8 cellular contexts compared by ENCODE assay signal in the genomic region with DNA sequence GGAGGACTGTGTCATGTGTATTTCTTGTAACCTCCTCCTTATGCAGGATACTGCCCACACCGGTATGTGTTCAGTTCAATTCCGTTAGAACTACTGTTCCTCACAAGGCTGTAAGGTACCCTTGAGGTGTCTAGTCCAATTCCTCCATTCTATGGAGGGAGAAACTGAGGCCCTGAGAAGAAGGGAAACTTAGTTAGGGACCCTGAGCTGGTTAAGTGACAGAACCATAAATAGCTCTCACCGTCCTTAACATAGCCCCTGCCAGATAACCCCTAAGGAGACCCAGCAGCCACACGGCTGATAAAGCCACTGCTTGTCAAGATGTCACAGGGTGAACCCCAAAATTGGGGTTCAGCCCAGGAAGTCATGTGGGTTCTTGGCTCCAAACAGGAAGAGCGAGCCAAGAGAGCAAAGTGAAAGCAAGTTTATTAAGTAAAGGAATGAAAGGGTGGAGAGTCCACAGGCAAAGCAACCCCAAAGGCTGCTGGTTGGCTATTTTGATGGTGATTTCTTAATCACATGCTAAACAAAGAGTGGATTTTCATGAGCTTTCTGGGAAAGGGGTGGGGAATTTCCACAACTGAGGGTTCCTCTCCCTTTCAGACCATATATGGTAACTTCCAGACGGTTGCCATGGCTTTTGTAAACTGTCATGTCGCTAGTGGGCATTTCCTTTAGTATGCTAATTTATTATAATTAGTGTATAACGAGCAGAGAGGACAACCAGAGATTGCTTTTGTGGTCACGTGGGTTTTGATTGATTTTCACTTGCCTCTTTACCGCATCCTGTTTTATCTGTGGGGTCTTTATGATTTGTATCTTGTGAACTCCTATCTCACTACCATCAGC.
DNase-seq lines count a peak whose midpoint lies in the region; ATAC-seq and TF ChIP-seq lines count a peak whose summit lies in the region.

No MANE protein-coding gene starts in this region.

- H3K4me3 ChIP-seq in MM.1S (ENCODE audit: low read length) (peak overlapping the region; percentile 60), ovary (peak overlapping the region; percentile 17), aorta (ENCODE audit: low read length in 2 of 2) (peak overlapping the region; percentile 57 to 81)

- 8 to 14% (median 9%) methylated on average over 10 of the region's 10 CpGs for WGBS in ovary, 3 donors
- WGBS in aorta, 2 donors = 12 to 17% methylated on average over 10 of the region's 10 CpGs

- peak; percentile 86 for DNase-seq in EH (ENCODE audit: low read depth)
- peak; percentile 57 for DNase-seq in MM.1S
- DNase-seq in activated effector memory CD4-positive, alpha-beta T cell treated with Interleukin-2 at 50 U/mL for 16 hours = peak; percentile 29
- peak; percentile 96 for DNase-seq in globus pallidus (ENCODE audit: low spot score)
- peak in 4 of 5 donors; percentile 49 to 69 (median 51) for DNase-seq in ovary
- peak in 1 of 2 donors; percentile 54 for DNase-seq in aorta
- no peak for DNase-seq in NCI-H1105 treated with DMSO at 0.1 percent for 48 hours (lab: John Stamatoyannopoulos, UW)

- no peak for TF ChIP-seq EP300 in ovary (IDR thresholded peaks at IDR 0.05)

- peak overlapping the region; percentile 50; the same call in 1 of the 2 replicates for H3K9ac ChIP-seq in MM.1S (ENCODE audit: low read length)

- H3K27ac ChIP-seq in MM.1S (ENCODE audit: low read length) = peak overlapping the region; percentile 53
- H3K27ac ChIP-seq in ovary = peak overlapping the region; percentile 51 to 65
- H3K27ac ChIP-seq in aorta (ENCODE audit: low read depth in 1 of 2, low read length in 2 of 2) = peak overlapping the region; percentile 64 to 67

- peaks cover 9% of the 10 kb centered on the region for H3K4me1 ChIP-seq in MM.1S (ENCODE audit: low read length)
- peaks cover 6% of the 10 kb centered on the region for H3K4me1 ChIP-seq in ovary (ENCODE audit: insufficient read depth)
- H3K4me1 ChIP-seq in aorta (ENCODE audit: control insufficient read depth in 1 of 2, insufficient read depth in 2 of 2, low read length in 2 of 2) = peaks cover 0 to 4% of the 10 kb centered on the region in 2 donors

- H3K27me3 ChIP-seq in MM.1S (replicated peaks; ENCODE audit: insufficient read depth, low read length) (no peaks in the 10 kb centered on the region), ovary (no peaks in the 10 kb centered on the region), aorta (ENCODE audit: control insufficient read depth in 1 of 2, insufficient read depth in 2 of 2, low read length in 1 of 2) (no peaks in the 10 kb centered on the region)

- H3K79me2 ChIP-seq in MM.1S (ENCODE audit: low read length) = no peaks in the 10 kb centered on the region

- peaks cover 5% of the 10 kb centered on the region; the same call in 1 of the 2 replicates for H3F3A ChIP-seq in MM.1S (ENCODE audit: insufficient read depth, low read length)

- TF ChIP-seq CTCF in MM.1S (IDR thresholded peaks at IDR 0.05; ENCODE audit: low read length) = no peak
- no peak for TF ChIP-seq CTCF in ovary (IDR thresholded peaks at IDR 0.05)

- ATAC-seq in GM21717 (IDR thresholded peaks at IDR 0.05; ENCODE audit: unreplicated experiment) (peak; percentile 84), aorta (ENCODE audit: low FRiP score) (peak; percentile 74)

- intact Hi-C loops in ovary (cut with DNase I) = no loop called here
- intact Hi-C loops in aorta (cut with DNase I) = loop anchor here in 1 of 2 donors (2.0 kb wide), 1 partner anchor 31 kb away; no protein-coding TSS in a partner anchor

- H3K9me2 ChIP-seq in MM.1S (replicated peaks; ENCODE audit: insufficient read depth, low read length) = no peaks in the 10 kb centered on the region

- H4K20me1 ChIP-seq in MM.1S (ENCODE audit: insufficient read depth, low read length) = no peaks in the 10 kb centered on the region

- TF ChIP-seq POLR2A in ovary (IDR thresholded peaks at IDR 0.05) = no peak

- H3K36me3 ChIP-seq in MM.1S (replicated peaks; ENCODE audit: insufficient read depth, low read length) (no peaks in the 10 kb centered on the region), ovary (no peaks in the 10 kb centered on the region), aorta (ENCODE audit: control insufficient read depth in 1 of 2, insufficient read depth in 2 of 2, low read length in 1 of 2) (no peaks in the 10 kb centered on the region)

- H3K9me3 ChIP-seq in MM.1S (replicated peaks; ENCODE audit: insufficient read depth, low read length) (no peaks in the 10 kb centered on the region), ovary (no peaks in the 10 kb centered on the region), aorta (ENCODE audit: control insufficient read depth, low read length) (no peaks in the 10 kb centered on the region)

- peak overlapping the region; percentile 94 for H3K4me2 ChIP-seq in MM.1S (ENCODE audit: low read depth, low read length)

- peak overlapping the region; percentile 98 for H2AFZ ChIP-seq in MM.1S (ENCODE audit: low read length)

Comparison
In these comparisons a context has a peak if more than half of its experiments do, and no peak if none do; other contexts are left out.
1. H3K4me3 ChIP-seq: peak in every context shown above with its lines; median percentile 69 in aorta; 60 in MM.1S; 17 in ovary.